In genomic region chr2:127663566-127664064, GRCh38 we compare ENCODE assay signal across 1 cellular context.
TF ChIP-seq lines count a peak whose summit lies in the region.

No MANE protein-coding gene starts in this region.

TF ChIP-seq in H1, 55 proteins besides CTCF, POLR2A, EP300 and RAD21:
- TF ChIP-seq, protein P1, sequence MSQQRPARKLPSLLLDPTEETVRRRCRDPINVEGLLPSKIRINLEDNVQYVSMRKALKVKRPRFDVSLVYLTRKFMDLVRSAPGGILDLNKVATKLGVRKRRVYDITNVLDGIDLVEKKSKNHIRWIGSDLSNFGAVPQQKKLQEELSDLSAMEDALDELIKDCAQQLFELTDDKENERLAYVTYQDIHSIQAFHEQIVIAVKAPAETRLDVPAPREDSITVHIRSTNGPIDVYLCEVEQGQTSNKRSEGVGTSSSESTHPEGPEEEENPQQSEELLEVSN (IDR thresholded peaks at IDR 0.05): no peak
- TF ChIP-seq HDAC2 (IDR thresholded peaks at IDR 0.05; ENCODE audit: borderline replicate concordance in 1 of 2, low read depth in 2 of 2, low read length in 2 of 2) (no peak), PHF8 (conservative IDR thresholded peaks at IDR 0.05; ENCODE audit: low read depth, low read length) (no peak), GTF2F1 (IDR thresholded peaks at IDR 0.05; ENCODE audit: borderline replicate concordance, low read depth, low read length) (no peak), MAFK (IDR thresholded peaks at IDR 0.05; ENCODE audit: low read depth, low read length) (no peak), TCF12 (IDR thresholded peaks at IDR 0.05; ENCODE audit: low read depth, low read length) (no peak), SUZ12 (IDR thresholded peaks at IDR 0.05; ENCODE audit: low read length) (no peak), TAF7 (optimal IDR thresholded peaks at IDR 0.05; ENCODE audit: borderline replicate concordance, low read depth, low read length) (no peak), YY1 (IDR thresholded peaks at IDR 0.05; ENCODE audit: low read depth, low read length) (no peak)
- TF ChIP-seq, protein P2, sequence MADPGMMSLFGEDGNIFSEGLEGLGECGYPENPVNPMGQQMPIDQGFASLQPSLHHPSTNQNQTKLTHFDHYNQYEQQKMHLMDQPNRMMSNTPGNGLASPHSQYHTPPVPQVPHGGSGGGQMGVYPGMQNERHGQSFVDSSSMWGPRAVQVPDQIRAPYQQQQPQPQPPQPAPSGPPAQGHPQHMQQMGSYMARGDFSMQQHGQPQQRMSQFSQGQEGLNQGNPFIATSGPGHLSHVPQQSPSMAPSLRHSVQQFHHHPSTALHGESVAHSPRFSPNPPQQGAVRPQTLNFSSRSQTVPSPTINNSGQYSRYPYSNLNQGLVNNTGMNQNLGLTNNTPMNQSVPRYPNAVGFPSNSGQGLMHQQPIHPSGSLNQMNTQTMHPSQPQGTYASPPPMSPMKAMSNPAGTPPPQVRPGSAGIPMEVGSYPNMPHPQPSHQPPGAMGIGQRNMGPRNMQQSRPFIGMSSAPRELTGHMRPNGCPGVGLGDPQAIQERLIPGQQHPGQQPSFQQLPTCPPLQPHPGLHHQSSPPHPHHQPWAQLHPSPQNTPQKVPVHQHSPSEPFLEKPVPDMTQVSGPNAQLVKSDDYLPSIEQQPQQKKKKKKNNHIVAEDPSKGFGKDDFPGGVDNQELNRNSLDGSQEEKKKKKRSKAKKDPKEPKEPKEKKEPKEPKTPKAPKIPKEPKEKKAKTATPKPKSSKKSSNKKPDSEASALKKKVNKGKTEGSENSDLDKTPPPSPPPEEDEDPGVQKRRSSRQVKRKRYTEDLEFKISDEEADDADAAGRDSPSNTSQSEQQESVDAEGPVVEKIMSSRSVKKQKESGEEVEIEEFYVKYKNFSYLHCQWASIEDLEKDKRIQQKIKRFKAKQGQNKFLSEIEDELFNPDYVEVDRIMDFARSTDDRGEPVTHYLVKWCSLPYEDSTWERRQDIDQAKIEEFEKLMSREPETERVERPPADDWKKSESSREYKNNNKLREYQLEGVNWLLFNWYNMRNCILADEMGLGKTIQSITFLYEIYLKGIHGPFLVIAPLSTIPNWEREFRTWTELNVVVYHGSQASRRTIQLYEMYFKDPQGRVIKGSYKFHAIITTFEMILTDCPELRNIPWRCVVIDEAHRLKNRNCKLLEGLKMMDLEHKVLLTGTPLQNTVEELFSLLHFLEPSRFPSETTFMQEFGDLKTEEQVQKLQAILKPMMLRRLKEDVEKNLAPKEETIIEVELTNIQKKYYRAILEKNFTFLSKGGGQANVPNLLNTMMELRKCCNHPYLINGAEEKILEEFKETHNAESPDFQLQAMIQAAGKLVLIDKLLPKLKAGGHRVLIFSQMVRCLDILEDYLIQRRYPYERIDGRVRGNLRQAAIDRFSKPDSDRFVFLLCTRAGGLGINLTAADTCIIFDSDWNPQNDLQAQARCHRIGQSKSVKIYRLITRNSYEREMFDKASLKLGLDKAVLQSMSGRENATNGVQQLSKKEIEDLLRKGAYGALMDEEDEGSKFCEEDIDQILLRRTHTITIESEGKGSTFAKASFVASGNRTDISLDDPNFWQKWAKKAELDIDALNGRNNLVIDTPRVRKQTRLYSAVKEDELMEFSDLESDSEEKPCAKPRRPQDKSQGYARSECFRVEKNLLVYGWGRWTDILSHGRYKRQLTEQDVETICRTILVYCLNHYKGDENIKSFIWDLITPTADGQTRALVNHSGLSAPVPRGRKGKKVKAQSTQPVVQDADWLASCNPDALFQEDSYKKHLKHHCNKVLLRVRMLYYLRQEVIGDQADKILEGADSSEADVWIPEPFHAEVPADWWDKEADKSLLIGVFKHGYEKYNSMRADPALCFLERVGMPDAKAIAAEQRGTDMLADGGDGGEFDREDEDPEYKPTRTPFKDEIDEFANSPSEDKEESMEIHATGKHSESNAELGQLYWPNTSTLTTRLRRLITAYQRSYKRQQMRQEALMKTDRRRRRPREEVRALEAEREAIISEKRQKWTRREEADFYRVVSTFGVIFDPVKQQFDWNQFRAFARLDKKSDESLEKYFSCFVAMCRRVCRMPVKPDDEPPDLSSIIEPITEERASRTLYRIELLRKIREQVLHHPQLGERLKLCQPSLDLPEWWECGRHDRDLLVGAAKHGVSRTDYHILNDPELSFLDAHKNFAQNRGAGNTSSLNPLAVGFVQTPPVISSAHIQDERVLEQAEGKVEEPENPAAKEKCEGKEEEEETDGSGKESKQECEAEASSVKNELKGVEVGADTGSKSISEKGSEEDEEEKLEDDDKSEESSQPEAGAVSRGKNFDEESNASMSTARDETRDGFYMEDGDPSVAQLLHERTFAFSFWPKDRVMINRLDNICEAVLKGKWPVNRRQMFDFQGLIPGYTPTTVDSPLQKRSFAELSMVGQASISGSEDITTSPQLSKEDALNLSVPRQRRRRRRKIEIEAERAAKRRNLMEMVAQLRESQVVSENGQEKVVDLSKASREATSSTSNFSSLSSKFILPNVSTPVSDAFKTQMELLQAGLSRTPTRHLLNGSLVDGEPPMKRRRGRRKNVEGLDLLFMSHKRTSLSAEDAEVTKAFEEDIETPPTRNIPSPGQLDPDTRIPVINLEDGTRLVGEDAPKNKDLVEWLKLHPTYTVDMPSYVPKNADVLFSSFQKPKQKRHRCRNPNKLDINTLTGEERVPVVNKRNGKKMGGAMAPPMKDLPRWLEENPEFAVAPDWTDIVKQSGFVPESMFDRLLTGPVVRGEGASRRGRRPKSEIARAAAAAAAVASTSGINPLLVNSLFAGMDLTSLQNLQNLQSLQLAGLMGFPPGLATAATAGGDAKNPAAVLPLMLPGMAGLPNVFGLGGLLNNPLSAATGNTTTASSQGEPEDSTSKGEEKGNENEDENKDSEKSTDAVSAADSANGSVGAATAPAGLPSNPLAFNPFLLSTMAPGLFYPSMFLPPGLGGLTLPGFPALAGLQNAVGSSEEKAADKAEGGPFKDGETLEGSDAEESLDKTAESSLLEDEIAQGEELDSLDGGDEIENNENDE (IDR thresholded peaks at IDR 0.05; ENCODE audit: insufficient replicate concordance, low read length): no peak
